17 cellular contexts compared by ENCODE assay signal in the genomic region with DNA sequence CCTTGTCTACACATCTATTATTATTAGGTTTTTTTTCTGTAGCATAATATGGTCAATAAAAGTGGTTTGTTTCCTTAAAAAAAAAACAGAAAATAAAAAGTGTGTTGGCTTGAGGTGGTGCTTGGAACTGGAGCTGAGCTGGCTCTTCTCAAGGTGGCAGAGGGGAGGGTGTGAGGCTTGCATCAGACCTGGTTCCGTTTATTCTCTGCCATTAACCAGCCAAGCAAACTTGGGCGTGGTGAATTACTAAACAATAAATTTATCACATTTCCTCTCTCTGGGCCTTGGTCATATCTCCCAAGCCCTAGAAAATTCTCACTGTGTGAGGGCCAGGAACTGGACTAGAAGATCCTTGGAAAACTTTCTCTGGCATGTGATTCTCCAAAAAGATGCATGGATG.
DNase-seq lines count a peak whose midpoint lies in the region; ATAC-seq and FAIRE-seq lines count a peak whose summit lies in the region.
"Had no signal": no experiment of that assay in that cellular context is flagged by ENCODE, and none has a peak within 500 bp of the region (broad histone marks: within the 10 kb centered on the region; RNA-seq: fewer than 3 reads in every experiment).

No MANE protein-coding gene starts in this region.

- peak; percentile 33 for DNase-seq in cardiac septum (ENCODE audit: low spot score)
- no peak for DNase-seq in Right ventricle myocardium inferior (ENCODE audit: missing footprints)
- DNase-seq in left colon, result no peak
- peak; percentile 11 for DNase-seq in small intestine
- no peak for DNase-seq in NCI-H2107 (lab: John Stamatoyannopoulos, UW)
- no peak for DNase-seq in NCI-H2081 treated with DMSO at 0.1 percent for 48 hours (lab: John Stamatoyannopoulos, UW)
- DNase-seq: C1 segment of cervical spinal cord; Calu3; CD4-positive, alpha-beta memory T cell; COR-L47; DMS53; DMS79 treated with DMSO at 0.1 percent for 48 hours; GF-D8; GOT3 had no signal

- no peaks in the 10 kb centered on the region for H3K36me3 ChIP-seq in small intestine (ENCODE audit: control insufficient read depth in 2 of 2, insufficient read depth in 2 of 2, low read length in 2 of 2)
- H3K36me3 ChIP-seq: HAP-1 had no signal

- no peak for FAIRE-seq in small intestine (lab: Jason Lieb, UNC)
- FAIRE-seq: GM12891, H54 had no signal

- no peaks in the 10 kb centered on the region for H3K4me1 ChIP-seq in small intestine (ENCODE audit: control insufficient read depth in 2 of 2, insufficient read depth in 1 of 2, low read depth in 1 of 2, low read length in 1 of 2)
- H3K4me1 ChIP-seq: HAP-1 had no signal

- no peaks in the 10 kb centered on the region for H3K27me3 ChIP-seq in small intestine (ENCODE audit: control insufficient read depth in 2 of 2, insufficient read depth in 2 of 2, low read length in 2 of 2)

- intact Hi-C loops in cardiac septum (cut with DNase I), result no loop called here
- intact Hi-C loops in Right ventricle myocardium inferior (cut with DNase I), result no loop called here
- intact Hi-C loops in left colon (cut with DNase I, micrococcal nuclease), result no loop called here

- no peaks in the 10 kb centered on the region for H3K9me3 ChIP-seq in small intestine (ENCODE audit: control insufficient read depth, low read depth)
- H3K9me3 ChIP-seq: HAP-1 had no signal

- WGBS in small intestine, 3 donors, result 24 to 60% (median 58%) methylated on average over 2 of the region's 2 CpGs

- ATAC-seq in Right ventricle myocardium inferior (no peak), left colon (peak; percentile 62)

- H3K27ac ChIP-seq in small intestine (ENCODE audit: low read depth in 1 of 2, low read length in 1 of 2), result no peak overlapping the region

- H3K4me3 ChIP-seq in small intestine (ENCODE audit: low read depth in 1 of 2, low read length in 2 of 2), result no peak overlapping the region
- H3K4me3 ChIP-seq: HAP-1 had no signal

Comparison
In these comparisons a context has a peak if more than half of its experiments do, and no peak if none do; other contexts are left out.
1. DNase-seq: peak in cardiac septum (single experiment) and small intestine (single experiment); none in Right ventricle myocardium inferior (single experiment), left colon (0 of 2), NCI-H2107 (single experiment) and NCI-H2081 treated with DMSO at 0.1 percent for 48 hours (single experiment).